ENCODE assay signal across 20 cellular contexts in genomic region chr6:105744815-105745214, GRCh38.
DNase-seq lines count a peak whose midpoint lies in the region; ATAC-seq and TF ChIP-seq lines count a peak whose summit lies in the region.
"Had no signal": no experiment of that assay in that cellular context is flagged by ENCODE, and none has a peak within 500 bp of the region (broad histone marks: within the 10 kb centered on the region; RNA-seq: fewer than 3 reads in every experiment).

No MANE protein-coding gene starts in this region.

- TF ChIP-seq CTCF in left ventricle myocardium inferior (IDR thresholded peaks at IDR 0.05; ENCODE audit: borderline replicate concordance): no peak

- H3K27me3 ChIP-seq in CD4-positive, CD25-positive, alpha-beta regulatory T cell (ENCODE audit: control insufficient read depth, insufficient read depth, low read length): no peaks in the 10 kb centered on the region
- peaks cover 8% of the 10 kb centered on the region for H3K27me3 ChIP-seq in left ventricle myocardium inferior (ENCODE audit: low read depth)

- CTCF ChIA-PET in activated CD4-positive, alpha-beta T cell treated with anti-CD3 and anti-CD28 coated beads, Interleukin-2, amount 10 ng/mL, durations not matched to agents 7 days and 5 days (lab: Charles Lee): interaction anchor here (1.2 kb wide), 1 partner anchor 28 kb away, joined by 3 read pairs; no protein-coding TSS in a partner anchor

- H3K27ac ChIP-seq in CD4-positive, CD25-positive, alpha-beta regulatory T cell (ENCODE audit: insufficient read depth, low read length, poor library complexity, severe bottlenecking): no peak overlapping the region
- H3K27ac ChIP-seq in left ventricle myocardium inferior (replicated peaks): no peak overlapping the region

- H3K36me3 Mint-ChIP-seq in activated CD4-positive, alpha-beta T cell treated with anti-CD3 and anti-CD28 coated beads, Interleukin-2, amount 10 ng/mL, durations not matched to agents 7 days and 5 days (ENCODE audit: low read depth): no peaks in the 10 kb centered on the region
- H3K36me3 Mint-ChIP-seq in CD4-positive, CD25-positive, alpha-beta regulatory T cell: no peaks in the 10 kb centered on the region
- H3K36me3 Mint-ChIP-seq in T-helper 1 cell treated with Interleukin-12 subunit alpha and Interleukin-12 subunit beta and Interleukin-4 antibody, amounts not matched to agents 30 μg/mL and 1 μg/mL, for 36 hours (ENCODE audit: low read depth): peaks cover 18% of the 10 kb centered on the region

- peaks cover 5% of the 10 kb centered on the region for H3K27me3 Mint-ChIP-seq in activated CD4-positive, alpha-beta T cell treated with anti-CD3 and anti-CD28 coated beads, Interleukin-2, amount 10 ng/mL, durations not matched to agents 7 days and 5 days
- no peaks in the 10 kb centered on the region for H3K27me3 Mint-ChIP-seq in CD4-positive, CD25-positive, alpha-beta regulatory T cell
- H3K27me3 Mint-ChIP-seq in T-helper 1 cell treated with Interleukin-12 subunit alpha and Interleukin-12 subunit beta and Interleukin-4 antibody, amounts not matched to agents 30 μg/mL and 1 μg/mL, for 36 hours (ENCODE audit: low read depth): no peaks in the 10 kb centered on the region
- H3K27me3 Mint-ChIP-seq: CD4-positive, alpha-beta T cell had no signal

- no peak overlapping the region for H3K4me3 Mint-ChIP-seq in activated CD4-positive, alpha-beta T cell treated with anti-CD3 and anti-CD28 coated beads, Interleukin-2, amount 10 ng/mL, durations not matched to agents 7 days and 5 days
- peak overlapping the region in 2 of 4 donors; percentile 3 to 62 for H3K4me3 Mint-ChIP-seq in CD4-positive, CD25-positive, alpha-beta regulatory T cell
- peak overlapping the region; percentile 0 for H3K4me3 Mint-ChIP-seq in T-helper 1 cell treated with Interleukin-12 subunit alpha and Interleukin-12 subunit beta and Interleukin-4 antibody, amounts not matched to agents 30 μg/mL and 1 μg/mL, for 36 hours
- H3K4me3 Mint-ChIP-seq: CD4-positive, alpha-beta T cell had no signal

- intact Hi-C loops in left ventricle myocardium inferior (cut with micrococcal nuclease): no loop called here

- peaks cover 21% of the 10 kb centered on the region for H3K4me1 ChIP-seq in CD4-positive, CD25-positive, alpha-beta regulatory T cell (ENCODE audit: control insufficient read depth, insufficient read depth, low read length, poor library complexity, severe bottlenecking)
- H3K4me1 ChIP-seq in left ventricle myocardium inferior: no peaks in the 10 kb centered on the region

- no peak for DNase-seq in activated CD4-positive, alpha-beta T cell treated with anti-CD3 and anti-CD28 coated beads, Interleukin-2, amount 10 ng/mL, durations not matched to agents 7 days and 5 days
- no peak for DNase-seq in activated CD4-positive, alpha-beta T cell treated with anti-CD3 and anti-CD28 coated beads, Interleukin-2, amount 50 U/mL, for 1 hour
- DNase-seq in CD4-positive, CD25-positive, alpha-beta regulatory T cell: peak in 1 of 3 donors; percentile 40
- DNase-seq in fibroblast of peridontal ligament (ENCODE audit: extremely low read depth) (peak; percentile 38), left ventricle myocardium inferior (no peak), superior temporal gyrus (ENCODE audit: extremely low spot score) (no peak), GM19240 (ENCODE audit: insufficient read length, low spot score) (no peak)
- DNase-seq: CD4-positive, alpha-beta T cell; H7; MV-4-11; NCI-H1105; NCI-H1436 treated with DMSO at 0.1 percent for 48 hours; NCI-H187 treated with DMSO at 0.1 percent for 48 hours; NCI-H2107; NCI-H524; NCI-H774; PC-3 had no signal

- no peak for ATAC-seq in CD4-positive, CD25-positive, alpha-beta regulatory T cell (ENCODE audit: low read depth in 2 of 2)
- ATAC-seq: HepG2, K562, PC-3 had no signal

- no peaks in the 10 kb centered on the region for H3K36me3 ChIP-seq in CD4-positive, CD25-positive, alpha-beta regulatory T cell (ENCODE audit: control insufficient read depth, insufficient read depth, low read length)
- H3K36me3 ChIP-seq in left ventricle myocardium inferior: no peaks in the 10 kb centered on the region

- H3K4me3 ChIP-seq in CD4-positive, CD25-positive, alpha-beta regulatory T cell (ENCODE audit: low read depth, low read length): peak overlapping the region; percentile 45
- no peak overlapping the region for H3K4me3 ChIP-seq in left ventricle myocardium inferior
- H3K4me3 ChIP-seq: K562 had no signal

- POLR2A ChIA-PET in activated CD4-positive, alpha-beta T cell treated with anti-CD3 and anti-CD28 coated beads, Interleukin-2, amount 10 ng/mL, durations not matched to agents 7 days and 5 days (lab: Charles Lee): no interaction called here

- H3K4me1 Mint-ChIP-seq in activated CD4-positive, alpha-beta T cell treated with anti-CD3 and anti-CD28 coated beads, Interleukin-2, amount 10 ng/mL, durations not matched to agents 7 days and 5 days: peaks cover 44% of the 10 kb centered on the region
- H3K4me1 Mint-ChIP-seq in CD4-positive, CD25-positive, alpha-beta regulatory T cell: peaks cover 10 to 27% (median 22%) of the 10 kb centered on the region in 4 donors
- peaks cover 52% of the 10 kb centered on the region for H3K4me1 Mint-ChIP-seq in T-helper 1 cell treated with Interleukin-12 subunit alpha and Interleukin-12 subunit beta and Interleukin-4 antibody, amounts not matched to agents 30 μg/mL and 1 μg/mL, for 36 hours (ENCODE audit: low read depth)

- no peaks in the 10 kb centered on the region for H3K9me3 ChIP-seq in CD4-positive, CD25-positive, alpha-beta regulatory T cell (ENCODE audit: control insufficient read depth in 2 of 2, low read length in 2 of 2)
- H3K9me3 ChIP-seq in left ventricle myocardium inferior (replicated peaks): no peaks in the 10 kb centered on the region

- peak overlapping the region; percentile 28 for H3K27ac Mint-ChIP-seq in activated CD4-positive, alpha-beta T cell treated with anti-CD3 and anti-CD28 coated beads, Interleukin-2, amount 10 ng/mL, durations not matched to agents 7 days and 5 days
- peak overlapping the region in 2 of 3 donors; percentile 38 to 47 for H3K27ac Mint-ChIP-seq in CD4-positive, CD25-positive, alpha-beta regulatory T cell
- H3K27ac Mint-ChIP-seq in T-helper 1 cell treated with Interleukin-12 subunit alpha and Interleukin-12 subunit beta and Interleukin-4 antibody, amounts not matched to agents 30 μg/mL and 1 μg/mL, for 36 hours: peak overlapping the region; percentile 62
- H3K27ac Mint-ChIP-seq: CD4-positive, alpha-beta T cell had no signal

- peaks cover 5% of the 10 kb centered on the region for H3K9me3 Mint-ChIP-seq in activated CD4-positive, alpha-beta T cell treated with anti-CD3 and anti-CD28 coated beads, Interleukin-2, amount 10 ng/mL, durations not matched to agents 7 days and 5 days
- no peaks in the 10 kb centered on the region for H3K9me3 Mint-ChIP-seq in CD4-positive, CD25-positive, alpha-beta regulatory T cell
- peaks cover 4% of the 10 kb centered on the region for H3K9me3 Mint-ChIP-seq in T-helper 1 cell treated with Interleukin-12 subunit alpha and Interleukin-12 subunit beta and Interleukin-4 antibody, amounts not matched to agents 30 μg/mL and 1 μg/mL, for 36 hours
- H3K9me3 Mint-ChIP-seq: CD4-positive, alpha-beta T cell had no signal
